9 cellular contexts compared by ENCODE assay signal in the genomic region with DNA sequence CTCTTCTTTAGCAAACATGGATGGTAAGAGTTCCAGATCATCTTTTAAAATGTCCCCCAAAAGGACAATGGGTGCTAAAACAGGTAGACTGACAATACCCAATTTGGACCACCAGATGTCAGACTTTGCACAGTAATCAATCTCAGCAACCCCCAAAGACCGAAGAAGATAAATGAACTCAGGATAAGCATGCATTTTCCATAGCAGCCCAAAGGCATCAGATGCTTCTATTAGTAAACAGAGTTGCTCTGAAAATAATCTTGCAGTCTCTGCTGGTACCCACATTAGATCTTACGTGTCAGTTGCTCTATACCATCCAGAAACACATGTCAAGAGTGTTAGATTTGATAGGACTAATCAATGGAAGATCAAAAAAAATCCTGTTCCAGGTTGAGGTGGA. TPM values are rescaled to one million over a fixed set of nuclear protein-coding genes. Genes with fewer than 3 reads are reported as not detected.
DNase-seq lines count a peak whose midpoint lies in the region; ATAC-seq and TF ChIP-seq lines count a peak whose summit lies in the region.
"Had no signal": no experiment of that assay in that cellular context is flagged by ENCODE, and none has a peak within 500 bp of the region (broad histone marks: within the 10 kb centered on the region; RNA-seq: fewer than 3 reads in every experiment).

No MANE protein-coding gene starts in this region.

- H3K27me3 ChIP-seq in left ventricle myocardium inferior (ENCODE audit: low read depth), result no peaks in the 10 kb centered on the region
- no peaks in the 10 kb centered on the region for H3K27me3 ChIP-seq in gastrocnemius medialis

- peak; percentile 84 for TF ChIP-seq CTCF in left ventricle myocardium inferior (IDR thresholded peaks at IDR 0.05; ENCODE audit: borderline replicate concordance)
- TF ChIP-seq CTCF in gastrocnemius medialis (IDR thresholded peaks at IDR 0.05 in 4 of 5, conservative IDR thresholded peaks at IDR 0.05 in 1 of 5), result peak; percentile 59 to 74 (median 72)

- H3K36me3 ChIP-seq in left ventricle myocardium inferior (no peaks in the 10 kb centered on the region), gastrocnemius medialis (no peaks in the 10 kb centered on the region)

- H3K36me3 Mint-ChIP-seq in activated naive CD4-positive, alpha-beta T cell treated with anti-CD3 and anti-CD28 coated beads, Interleukin-2, amount 50 U/mL, for 72 hours, result no peaks in the 10 kb centered on the region

- H3K27ac Mint-ChIP-seq in activated naive CD4-positive, alpha-beta T cell treated with anti-CD3 and anti-CD28 coated beads, Interleukin-2, amount 50 U/mL, for 72 hours, result no peak overlapping the region

- H3K27ac ChIP-seq in left ventricle myocardium inferior (replicated peaks) (no peak overlapping the region), gastrocnemius medialis (no peak overlapping the region)
- H3K27ac ChIP-seq: skin epidermis had no signal

- DNase-seq in CMK (ENCODE audit: low read depth) (peak; percentile 3), NCI-H82 (lab: John Stamatoyannopoulos, UW) (peak; percentile 82), left ventricle myocardium inferior (no peak), gastrocnemius medialis (no peak), posterior vena cava (ENCODE audit: low spot score) (no peak)
- peak in 1 of 2 donors; percentile 31 for DNase-seq in activated naive CD4-positive, alpha-beta T cell treated with anti-CD3 and anti-CD28 coated beads, Interleukin-2, amount 50 U/mL, for 72 hours (ENCODE audit: low spot score in 2 of 2)

- in situ Hi-C loops in gastrocnemius medialis (cut with MboI; ENCODE audit: low sequenced_read_pairs in 4 of 4), result loop anchor here in 3 of 4 donors (5.0 to 10.0 kb wide), 2 partner anchors 63 to 65 kb away; no protein-coding TSS in a partner anchor

- H3K4me1 ChIP-seq in left ventricle myocardium inferior, result no peaks in the 10 kb centered on the region
- H3K4me1 ChIP-seq in gastrocnemius medialis, result peaks cover 13 to 14% of the 10 kb centered on the region in 2 donors

- intact Hi-C loops in left ventricle myocardium inferior (cut with micrococcal nuclease), result loop anchor here (2.0 kb wide), 1 partner anchor 63 kb away; no protein-coding TSS in a partner anchor
- intact Hi-C loops in gastrocnemius medialis (cut with DNase I; ENCODE audit: low total_unique reads), result loop anchor here (1.0 kb wide), 1 partner anchor 63 kb away; no protein-coding TSS in a partner anchor
- intact Hi-C loops in posterior vena cava (cut with DNase I), result loop anchor here (2.0 to 5.0 kb wide), 2 partner anchors 63 kb away; no protein-coding TSS in a partner anchor

- peak; percentile 72 for ATAC-seq in GM18861 (IDR thresholded peaks at IDR 0.05; ENCODE audit: unreplicated experiment)
- ATAC-seq in HG03342 (IDR thresholded peaks at IDR 0.05; ENCODE audit: unreplicated experiment), result peak; percentile 75
- ATAC-seq in activated naive CD4-positive, alpha-beta T cell treated with anti-CD3 and anti-CD28 coated beads, Interleukin-2, amount 50 U/mL, for 72 hours, result peak; percentile 56 to 65
- ATAC-seq in gastrocnemius medialis, result peak; percentile 37 to 54

- no peaks in the 10 kb centered on the region for H3K9me3 Mint-ChIP-seq in activated naive CD4-positive, alpha-beta T cell treated with anti-CD3 and anti-CD28 coated beads, Interleukin-2, amount 50 U/mL, for 72 hours

- TF ChIP-seq POLR2A in gastrocnemius medialis (IDR thresholded peaks at IDR 0.05), result no peak

- H3K4me3 ChIP-seq in left ventricle myocardium inferior (no peak overlapping the region), gastrocnemius medialis (no peak overlapping the region)
- H3K4me3 ChIP-seq: skin epidermis had no signal

- H3K9me3 ChIP-seq in left ventricle myocardium inferior (replicated peaks), result no peaks in the 10 kb centered on the region
- H3K9me3 ChIP-seq in gastrocnemius medialis, result no peaks in the 10 kb centered on the region

RNA-seq across cellular contexts. Expression of a gene that starts 20.6 kb away (rescaled TPM):
- total RNA-seq in activated naive CD4-positive, alpha-beta T cell treated with anti-CD3 and anti-CD28 coated beads, Interleukin-2, amount 50 U/mL, for 72 hours, result under 1 TPM; 0.18 to 0.53 TPM
- total RNA-seq in left ventricle myocardium inferior, result 0.22 TPM
- total RNA-seq in gastrocnemius medialis, result under 1 TPM in 3 of 4 donors, not detected in 1; 0.10 to 0.27 (median 0.13) TPM
- under 1 TPM; 0.05 to 0.19 TPM for total RNA-seq in posterior vena cava

Comparison
In these comparisons a context has a peak if more than half of its experiments do, and no peak if none do; other contexts are left out.
1. DNase-seq: peak in CMK (single experiment) and NCI-H82 (single experiment); none in left ventricle myocardium inferior (single experiment), gastrocnemius medialis (0 of 2) and posterior vena cava (single experiment).
2. Peak in every context shown above with its lines, with median percentiles within 50 percentile points of each other: ATAC-seq.